19 cellular contexts compared by ENCODE assay signal in genomic region chr17:8911205-8911604, GRCh38. TPM values are rescaled to one million over a fixed set of nuclear protein-coding genes. Genes with fewer than 3 reads are reported as not detected.
DNase-seq lines count a peak whose midpoint lies in the region; ATAC-seq and TF ChIP-seq lines count a peak whose summit lies in the region.
"Had no signal": no experiment of that assay in that cellular context is flagged by ENCODE, and none has a peak within 500 bp of the region (broad histone marks: within the 10 kb centered on the region; RNA-seq: fewer than 3 reads in every experiment).

No MANE protein-coding gene starts in this region.

- H3K4me3 Mint-ChIP-seq in activated T-helper 1 cell treated with anti-CD3 and anti-CD28 coated beads, Interleukin-12 subunit alpha, Interleukin-12 subunit beta, Interleukin-2, Interleukin-4 antibody, amounts not matched to agents 30 ng/mL and 10 ng/mL and 1 ng/mL, durations not matched to agents 14 hours and 24 hours and 36 hours: no peak overlapping the region
- H3K4me3 Mint-ChIP-seq in stimulated activated naive B cell treated with anti-CD40 and anti-IgM and Interleukin-4, amounts not matched to agents 10 μg/mL and 1 μg/mL and 100 μg/mL, for 72 hours: peak overlapping the region in 1 of 2 donors; percentile 19

- DNase-seq in activated CD4-positive, CD25-positive, alpha-beta regulatory T cell treated with anti-CD3 and anti-CD28 coated beads, Interleukin-2, amount 50 U/mL, for 72 hours: peak; percentile 24
- DNase-seq in activated T-helper 1 cell treated with anti-CD3 and anti-CD28 coated beads, Interleukin-12 subunit alpha, Interleukin-12 subunit beta, Interleukin-2, Interleukin-4 antibody, amounts not matched to agents 30 ng/mL and 10 ng/mL and 1 ng/mL, durations not matched to agents 14 hours and 24 hours and 36 hours (ENCODE audit: low spot score): no peak
- peak; percentile 53 for DNase-seq in islet precursor cell
- DNase-seq in stimulated activated naive B cell treated with anti-CD40 and anti-IgM and Interleukin-4, amounts not matched to agents 10 μg/mL and 1 μg/mL and 100 μg/mL, for 72 hours: no peak
- DNase-seq in hepatic stellate cell (ENCODE audit: low spot score): no peak
- DNase-seq in DMS53 treated with DMSO at 0.1 percent for 48 hours (lab: John Stamatoyannopoulos, UW; ENCODE audit: unreplicated experiment): no peak
- DNase-seq in erythroblast (lab: John Stamatoyannopoulos, UW): no peak
- DNase-seq: C1 segment of cervical spinal cord, Caco-2, DMS53, GOT3, KBM-7, NCI-H1048, NCI-H146, NCI-H226, NCI-H526 treated with DMSO at 0.1 percent for 48 hours, PC-3 had no signal

- peaks cover 25% of the 10 kb centered on the region for H3K36me3 Mint-ChIP-seq in activated T-helper 1 cell treated with anti-CD3 and anti-CD28 coated beads, Interleukin-12 subunit alpha, Interleukin-12 subunit beta, Interleukin-2, Interleukin-4 antibody, amounts not matched to agents 30 ng/mL and 10 ng/mL and 1 ng/mL, durations not matched to agents 14 hours and 24 hours and 36 hours (ENCODE audit: low read depth)
- peaks cover 66 to 75% of the 10 kb centered on the region in 2 donors for H3K36me3 Mint-ChIP-seq in stimulated activated naive B cell treated with anti-CD40 and anti-IgM and Interleukin-4, amounts not matched to agents 10 μg/mL and 1 μg/mL and 100 μg/mL, for 72 hours

- no peaks in the 10 kb centered on the region for H3K9me3 Mint-ChIP-seq in activated T-helper 1 cell treated with anti-CD3 and anti-CD28 coated beads, Interleukin-12 subunit alpha, Interleukin-12 subunit beta, Interleukin-2, Interleukin-4 antibody, amounts not matched to agents 30 ng/mL and 10 ng/mL and 1 ng/mL, durations not matched to agents 14 hours and 24 hours and 36 hours
- no peaks in the 10 kb centered on the region for H3K9me3 Mint-ChIP-seq in stimulated activated naive B cell treated with anti-CD40 and anti-IgM and Interleukin-4, amounts not matched to agents 10 μg/mL and 1 μg/mL and 100 μg/mL, for 72 hours

- TF ChIP-seq POLR2A in erythroblast (IDR thresholded peaks at IDR 0.05; ENCODE audit: low read length): no peak

- peaks cover 4% of the 10 kb centered on the region for H3K4me1 Mint-ChIP-seq in activated T-helper 1 cell treated with anti-CD3 and anti-CD28 coated beads, Interleukin-12 subunit alpha, Interleukin-12 subunit beta, Interleukin-2, Interleukin-4 antibody, amounts not matched to agents 30 ng/mL and 10 ng/mL and 1 ng/mL, durations not matched to agents 14 hours and 24 hours and 36 hours (ENCODE audit: low read depth)
- H3K4me1 Mint-ChIP-seq in stimulated activated naive B cell treated with anti-CD40 and anti-IgM and Interleukin-4, amounts not matched to agents 10 μg/mL and 1 μg/mL and 100 μg/mL, for 72 hours: peaks cover 65 to 77% of the 10 kb centered on the region in 2 donors

- no peaks in the 10 kb centered on the region for H3K27me3 Mint-ChIP-seq in activated T-helper 1 cell treated with anti-CD3 and anti-CD28 coated beads, Interleukin-12 subunit alpha, Interleukin-12 subunit beta, Interleukin-2, Interleukin-4 antibody, amounts not matched to agents 30 ng/mL and 10 ng/mL and 1 ng/mL, durations not matched to agents 14 hours and 24 hours and 36 hours (ENCODE audit: insufficient read depth)
- H3K27me3 Mint-ChIP-seq in stimulated activated naive B cell treated with anti-CD40 and anti-IgM and Interleukin-4, amounts not matched to agents 10 μg/mL and 1 μg/mL and 100 μg/mL, for 72 hours: no peaks in the 10 kb centered on the region

- intact Hi-C loops in activated T-helper 1 cell treated with anti-CD3 and anti-CD28 coated beads, Interleukin-12 subunit alpha, Interleukin-12 subunit beta, Interleukin-2, Interleukin-4 antibody, amounts not matched to agents 30 ng/mL and 10 ng/mL and 1 ng/mL, durations not matched to agents 14 hours and 24 hours and 36 hours (cut with micrococcal nuclease): no loop called here

- H3K27ac Mint-ChIP-seq in activated T-helper 1 cell treated with anti-CD3 and anti-CD28 coated beads, Interleukin-12 subunit alpha, Interleukin-12 subunit beta, Interleukin-2, Interleukin-4 antibody, amounts not matched to agents 30 ng/mL and 10 ng/mL and 1 ng/mL, durations not matched to agents 14 hours and 24 hours and 36 hours: peak overlapping the region; percentile 58
- peak overlapping the region; percentile 87 for H3K27ac Mint-ChIP-seq in stimulated activated naive B cell treated with anti-CD40 and anti-IgM and Interleukin-4, amounts not matched to agents 10 μg/mL and 1 μg/mL and 100 μg/mL, for 72 hours

- no peak for ATAC-seq in activated CD4-positive, CD25-positive, alpha-beta regulatory T cell treated with anti-CD3 and anti-CD28 coated beads, Interleukin-2, amount 50 U/mL, for 24 hours
- no peak for ATAC-seq in stimulated activated naive B cell treated with anti-CD40 and anti-IgM and Interleukin-4, amounts not matched to agents 10 μg/mL and 1 μg/mL and 100 μg/mL, for 72 hours (replicated peaks)
- ATAC-seq: PC-3 had no signal

RNA-seq across cellular contexts. Expression of gene PIK3R6, which starts 43.7 kb away (rescaled TPM):
- 2.0 and 2.1 TPM in 2 replicates for total RNA-seq in activated T-helper 1 cell treated with anti-CD3 and anti-CD28 coated beads, Interleukin-12 subunit alpha, Interleukin-12 subunit beta, Interleukin-2, Interleukin-4 antibody, amounts not matched to agents 30 ng/mL and 10 ng/mL and 1 ng/mL, durations not matched to agents 14 hours and 24 hours and 36 hours
- total RNA-seq: Caco-2, PC-3, SJSA1 had no signal

RNA-seq across cellular contexts. Expression of gene PIK3R5, which starts 54.3 kb away (rescaled TPM):
- 30.5 and 33.6 TPM in 2 replicates for total RNA-seq in activated T-helper 1 cell treated with anti-CD3 and anti-CD28 coated beads, Interleukin-12 subunit alpha, Interleukin-12 subunit beta, Interleukin-2, Interleukin-4 antibody, amounts not matched to agents 30 ng/mL and 10 ng/mL and 1 ng/mL, durations not matched to agents 14 hours and 24 hours and 36 hours
- total RNA-seq: Caco-2, PC-3, SJSA1 had no signal

Comparison
In these comparisons a context has a peak if more than half of its experiments do, and no peak if none do; other contexts are left out.
1. DNase-seq: peak in activated CD4-positive, CD25-positive, alpha-beta regulatory T cell treated with anti-CD3 and anti-CD28 coated beads, Interleukin-2, amount 50 U/mL, for 72 hours (single experiment) and islet precursor cell (single experiment); none in activated T-helper 1 cell treated with anti-CD3 and anti-CD28 coated beads, Interleukin-12 subunit alpha, Interleukin-12 subunit beta, Interleukin-2, Interleukin-4 antibody, amounts not matched to agents 30 ng/mL and 10 ng/mL and 1 ng/mL, durations not matched to agents 14 hours and 24 hours and 36 hours (single experiment), stimulated activated naive B cell treated with anti-CD40 and anti-IgM and Interleukin-4, amounts not matched to agents 10 μg/mL and 1 μg/mL and 100 μg/mL, for 72 hours (single experiment), hepatic stellate cell (single experiment), DMS53 treated with DMSO at 0.1 percent for 48 hours (single experiment) and erythroblast (0 of 2).